1 cellular context compared by ENCODE assay signal in genomic region chr22:25406510-25407210, GRCh38.
TF ChIP-seq lines count a peak whose summit lies in the region.

No MANE protein-coding gene starts in this region.

TF ChIP-seq in H1, 55 proteins besides CTCF, POLR2A, EP300 and RAD21:
- TF ChIP-seq, protein P1, sequence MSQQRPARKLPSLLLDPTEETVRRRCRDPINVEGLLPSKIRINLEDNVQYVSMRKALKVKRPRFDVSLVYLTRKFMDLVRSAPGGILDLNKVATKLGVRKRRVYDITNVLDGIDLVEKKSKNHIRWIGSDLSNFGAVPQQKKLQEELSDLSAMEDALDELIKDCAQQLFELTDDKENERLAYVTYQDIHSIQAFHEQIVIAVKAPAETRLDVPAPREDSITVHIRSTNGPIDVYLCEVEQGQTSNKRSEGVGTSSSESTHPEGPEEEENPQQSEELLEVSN (IDR thresholded peaks at IDR 0.05), result no peak
- TF ChIP-seq SIRT6 (IDR thresholded peaks at IDR 0.05; ENCODE audit: low read length) (no peak), KDM1A (IDR thresholded peaks at IDR 0.05; ENCODE audit: borderline replicate concordance, low read length) (peak; percentile 84), HDAC2 (IDR thresholded peaks at IDR 0.05; ENCODE audit: borderline replicate concordance in 1 of 2, low read depth in 2 of 2, low read length in 2 of 2) (peak in 1 of 2 experiments; percentile 53; a peak in 1 of 4 replicates), FOSL1 (IDR thresholded peaks at IDR 0.05; ENCODE audit: insufficient read depth, low read depth, low read length) (no peak), SP4 (IDR thresholded peaks at IDR 0.05; ENCODE audit: low read length) (no peak), TEAD4 (IDR thresholded peaks at IDR 0.05; ENCODE audit: low read depth, low read length) (no peak), MAFK (IDR thresholded peaks at IDR 0.05; ENCODE audit: low read depth, low read length) (no peak), CHD7 (IDR thresholded peaks at IDR 0.05; ENCODE audit: insufficient replicate concordance, low read length) (no peak), RNF2 (IDR thresholded peaks at IDR 0.05; ENCODE audit: borderline replicate concordance, low read depth, low read length, missing control alignments, poor library complexity, severe bottlenecking) (no peak), SUZ12 (IDR thresholded peaks at IDR 0.05; ENCODE audit: low read length) (no peak), CEBPB (IDR thresholded peaks at IDR 0.05; ENCODE audit: low read depth, low read length) (no peak)
- TF ChIP-seq, protein P2, sequence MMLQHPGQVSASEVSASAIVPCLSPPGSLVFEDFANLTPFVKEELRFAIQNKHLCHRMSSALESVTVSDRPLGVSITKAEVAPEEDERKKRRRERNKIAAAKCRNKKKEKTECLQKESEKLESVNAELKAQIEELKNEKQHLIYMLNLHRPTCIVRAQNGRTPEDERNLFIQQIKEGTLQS (IDR thresholded peaks at IDR 0.05; ENCODE audit: insufficient read depth, low read depth, low read length), result no peak
TF ChIP-seq in H1: peak in this region for 2.
